12 cellular contexts compared by ENCODE assay signal in genomic region chr7:127667751-127668530, GRCh38. TPM values are rescaled to one million over a fixed set of nuclear protein-coding genes. Genes with fewer than 3 reads are reported as not detected.
DNase-seq lines count a peak whose midpoint lies in the region; ATAC-seq and TF ChIP-seq lines count a peak whose summit lies in the region.
"Had no signal": no experiment of that assay in that cellular context is flagged by ENCODE, and none has a peak within 500 bp of the region (broad histone marks: within the 10 kb centered on the region; RNA-seq: fewer than 3 reads in every experiment).

No MANE protein-coding gene starts in this region.

- H3K27me3 Mint-ChIP-seq in CD4-positive, CD25-positive, alpha-beta regulatory T cell: no peaks in the 10 kb centered on the region
- no peaks in the 10 kb centered on the region for H3K27me3 Mint-ChIP-seq in activated naive CD8-positive, alpha-beta T cell

- no peak overlapping the region for H3K4me3 Mint-ChIP-seq in CD4-positive, CD25-positive, alpha-beta regulatory T cell
- no peak overlapping the region for H3K4me3 Mint-ChIP-seq in activated naive CD8-positive, alpha-beta T cell

- no peak for TF ChIP-seq POLR2A in Peyer's patch (IDR thresholded peaks at IDR 0.05)

- H3K9me3 ChIP-seq in CD4-positive, CD25-positive, alpha-beta regulatory T cell (ENCODE audit: control insufficient read depth in 2 of 2, low read length in 2 of 2): no peaks in the 10 kb centered on the region
- H3K9me3 ChIP-seq in lower lobe of right lung: no peaks in the 10 kb centered on the region
- H3K9me3 ChIP-seq in MG63: no peaks in the 10 kb centered on the region
- H3K9me3 ChIP-seq in Peyer's patch: no peaks in the 10 kb centered on the region

- H3K4me1 ChIP-seq in CD4-positive, CD25-positive, alpha-beta regulatory T cell (ENCODE audit: control insufficient read depth, insufficient read depth, low read length, poor library complexity, severe bottlenecking): no peaks in the 10 kb centered on the region
- H3K4me1 ChIP-seq in lower lobe of right lung: peaks cover 10% of the 10 kb centered on the region
- peaks cover 0 to 17% (median 0%) of the 10 kb centered on the region in 4 donors for H3K4me1 ChIP-seq in Peyer's patch

- no peak for ATAC-seq in CD4-positive, CD25-positive, alpha-beta regulatory T cell (ENCODE audit: low read depth in 2 of 2)
- ATAC-seq in lower lobe of right lung: peak; percentile 40 to 76
- ATAC-seq in HG03432 (IDR thresholded peaks at IDR 0.05; ENCODE audit: unreplicated experiment): no peak

- TF ChIP-seq CTCF in HL-60 (IDR thresholded peaks at IDR 0.05; ENCODE audit: insufficient read depth, low read length): no peak
- TF ChIP-seq CTCF in lower lobe of right lung (IDR thresholded peaks at IDR 0.05): no peak
- no peak for TF ChIP-seq CTCF in Peyer's patch (IDR thresholded peaks at IDR 0.05)

- H3K9me3 Mint-ChIP-seq in CD4-positive, CD25-positive, alpha-beta regulatory T cell: peaks cover 0 to 5% (median 0%) of the 10 kb centered on the region in 7 donors
- no peaks in the 10 kb centered on the region for H3K9me3 Mint-ChIP-seq in activated naive CD8-positive, alpha-beta T cell (ENCODE audit: low read depth)

- H3K27ac Mint-ChIP-seq in CD4-positive, CD25-positive, alpha-beta regulatory T cell: peak overlapping the region in 2 of 3 donors; percentile 16 to 30
- peak overlapping the region; percentile 51 for H3K27ac Mint-ChIP-seq in activated naive CD8-positive, alpha-beta T cell

- H3K27ac ChIP-seq in CD4-positive, CD25-positive, alpha-beta regulatory T cell (ENCODE audit: insufficient read depth, low read length, poor library complexity, severe bottlenecking): no peak overlapping the region
- H3K27ac ChIP-seq in HL-60 (replicated peaks) (no peak overlapping the region), lower lobe of right lung (no peak overlapping the region), Peyer's patch (no peak overlapping the region)
- H3K27ac ChIP-seq: parathyroid adenoma had no signal

- no peaks in the 10 kb centered on the region for H3K27me3 ChIP-seq in CD4-positive, CD25-positive, alpha-beta regulatory T cell (ENCODE audit: control insufficient read depth, insufficient read depth, low read length)
- H3K27me3 ChIP-seq in HL-60 (ENCODE audit: insufficient read depth, poor library complexity, severe bottlenecking): no peaks in the 10 kb centered on the region
- H3K27me3 ChIP-seq in lower lobe of right lung (ENCODE audit: low read depth): no peaks in the 10 kb centered on the region
- no peaks in the 10 kb centered on the region for H3K27me3 ChIP-seq in MG63
- no peaks in the 10 kb centered on the region for H3K27me3 ChIP-seq in Peyer's patch

- no peak for DNase-seq in CD4-positive, CD25-positive, alpha-beta regulatory T cell
- peak; percentile 53 to 55 for DNase-seq in HL-60 (ENCODE audit: low read depth in 1 of 2, low spot score in 1 of 2)
- DNase-seq in lower lobe of right lung: no peak
- DNase-seq in MG63: no peak
- DNase-seq in Peyer's patch: no peak
- no peak for DNase-seq in NCI-H1105 (lab: John Stamatoyannopoulos, UW)
- DNase-seq: activated naive CD4-positive, alpha-beta T cell; islet precursor cell; NCI-H510A treated with DMSO at 0.1 percent for 48 hours had no signal

- H3K4me1 Mint-ChIP-seq in CD4-positive, CD25-positive, alpha-beta regulatory T cell: peaks cover 24 to 62% (median 41%) of the 10 kb centered on the region in 4 donors
- peaks cover 57% of the 10 kb centered on the region for H3K4me1 Mint-ChIP-seq in activated naive CD8-positive, alpha-beta T cell (ENCODE audit: low read depth)

- peaks cover 36% of the 10 kb centered on the region for H3K36me3 Mint-ChIP-seq in CD4-positive, CD25-positive, alpha-beta regulatory T cell
- H3K36me3 Mint-ChIP-seq in activated naive CD8-positive, alpha-beta T cell: peaks cover 17% of the 10 kb centered on the region

- H3K4me3 ChIP-seq in CD4-positive, CD25-positive, alpha-beta regulatory T cell (ENCODE audit: low read depth, low read length): no peak overlapping the region
- H3K4me3 ChIP-seq in HL-60 (replicated peaks; ENCODE audit: insufficient read depth, low read length) (no peak overlapping the region), lower lobe of right lung (no peak overlapping the region), MG63 (no peak overlapping the region), Peyer's patch (no peak overlapping the region)

- peaks cover 6% of the 10 kb centered on the region for H3K36me3 ChIP-seq in CD4-positive, CD25-positive, alpha-beta regulatory T cell (ENCODE audit: control insufficient read depth, insufficient read depth, low read length)
- no peaks in the 10 kb centered on the region for H3K36me3 ChIP-seq in lower lobe of right lung
- peaks cover 12% of the 10 kb centered on the region for H3K36me3 ChIP-seq in MG63
- H3K36me3 ChIP-seq in Peyer's patch: peaks cover 0 to 4% (median 0%) of the 10 kb centered on the region in 3 donors

- intact Hi-C loops in lower lobe of right lung (cut with DNase I): no loop called here

RNA-seq across cellular contexts. Expression of gene SND1, which starts 15.9 kb away (rescaled TPM):
- 121 TPM for total RNA-seq in CD4-positive, CD25-positive, alpha-beta regulatory T cell
- polyA plus RNA-seq in CD4-positive, CD25-positive, alpha-beta regulatory T cell: 10 to 100 TPM; 84.4 to 87.0 (median 86.8) TPM
- total RNA-seq in lower lobe of right lung (142 TPM), Peyer's patch (100 to 1,000 TPM in 1 of 4 donors, 10 to 100 TPM in 3; 55.5 to 305 (median 80.1) TPM)
- 66.2 and 66.4 TPM in 2 replicates for total RNA-seq in MG63 (2014; rRNA removed; shearing (Covaris generic); ENCODE audit: low replicate concordance)

RNA-seq across cellular contexts. Expression of gene PAX4, which starts 50.0 kb away (rescaled TPM):
- not detected for total RNA-seq in CD4-positive, CD25-positive, alpha-beta regulatory T cell
- polyA plus RNA-seq in CD4-positive, CD25-positive, alpha-beta regulatory T cell: not detected
- total RNA-seq in lower lobe of right lung (not detected), Peyer's patch (1 to 10 TPM in 1 of 4 donors, under 1 TPM in 1, not detected in 2; 0.53 to 1.3 TPM)
- total RNA-seq in MG63 (2014; rRNA removed; shearing (Covaris generic); ENCODE audit: low replicate concordance): not detected in 2 replicates

Comparison
In these comparisons a context has a peak if more than half of its experiments do, and no peak if none do; other contexts are left out.
1. ATAC-seq: peak in lower lobe of right lung (2 of 2); none in CD4-positive, CD25-positive, alpha-beta regulatory T cell (0 of 2) and HG03432 (single experiment).
2. DNase-seq: peak in HL-60 (2 of 2); none in CD4-positive, CD25-positive, alpha-beta regulatory T cell (0 of 3), lower lobe of right lung (single experiment), MG63 (single experiment), Peyer's patch (0 of 3) and NCI-H1105 (single experiment).